Comparison of ENCODE assay signal across 16 cellular contexts in genomic region chr5:134427540-134428041, GRCh38. TPM values are rescaled to one million over a fixed set of nuclear protein-coding genes. Genes with fewer than 3 reads are reported as not detected.
DNase-seq lines count a peak whose midpoint lies in the region.
"Had no signal": no experiment of that assay in that cellular context is flagged by ENCODE, and none has a peak within 500 bp of the region (broad histone marks: within the 10 kb centered on the region; RNA-seq: fewer than 3 reads in every experiment).

No MANE protein-coding gene starts in this region.

- H3K36me3 Mint-ChIP-seq in activated naive CD8-positive, alpha-beta T cell treated with anti-CD3 and anti-CD28 coated beads for 36 hours, result no peaks in the 10 kb centered on the region

- H3K27me3 Mint-ChIP-seq in activated naive CD8-positive, alpha-beta T cell treated with anti-CD3 and anti-CD28 coated beads for 36 hours, result no peaks in the 10 kb centered on the region

- H3K9me3 Mint-ChIP-seq in activated naive CD8-positive, alpha-beta T cell treated with anti-CD3 and anti-CD28 coated beads for 36 hours, result no peaks in the 10 kb centered on the region

- H3K27ac ChIP-seq in caudate nucleus (ENCODE audit: low read depth, low read length), result no peak overlapping the region
- H3K27ac ChIP-seq: 22Rv1 had no signal

- DNase-seq in NCI-H146 (lab: John Stamatoyannopoulos, UW) (peak; percentile 16), NCI-H146 treated with DMSO at 0.1 percent for 48 hours (lab: John Stamatoyannopoulos, UW; ENCODE audit: unreplicated experiment) (no peak), NCI-H1436 treated with DMSO at 0.1 percent for 48 hours (lab: John Stamatoyannopoulos, UW) (peak; percentile 35), iPS DF 4.7 (ENCODE audit: extremely low read depth, low spot score) (peak; percentile 91), renal cortical epithelial cell (ENCODE audit: low read depth) (peak; percentile 45), caudate nucleus (lab: John Stamatoyannopoulos, UW) (no peak), NCI-H2081 treated with DMSO at 0.1 percent for 48 hours (lab: John Stamatoyannopoulos, UW) (no peak)
- no peak for DNase-seq in activated naive CD8-positive, alpha-beta T cell treated with anti-CD3 and anti-CD28 coated beads for 36 hours
- DNase-seq: C1 segment of cervical spinal cord, DMS 273 treated with DMSO at 0.1 percent for 48 hours, Karpas-422, MM.1S, NCI-H1105 treated with DMSO at 0.1 percent for 48 hours, NCI-H446, SHP77 treated with DMSO at 0.1 percent for 48 hours had no signal

- H3K4me1 Mint-ChIP-seq in activated naive CD8-positive, alpha-beta T cell treated with anti-CD3 and anti-CD28 coated beads for 36 hours, result peaks cover 7% of the 10 kb centered on the region

- no peak overlapping the region for H3K4me3 Mint-ChIP-seq in activated naive CD8-positive, alpha-beta T cell treated with anti-CD3 and anti-CD28 coated beads for 36 hours

- H3K27ac Mint-ChIP-seq in activated naive CD8-positive, alpha-beta T cell treated with anti-CD3 and anti-CD28 coated beads for 36 hours, result no peak overlapping the region

RNA-seq across cellular contexts. Expression of gene CDKN2AIPNL, which starts 15.9 kb away (rescaled TPM):
- 13.1 and 33.2 TPM in 2 replicates for total RNA-seq in renal cortical epithelial cell
- total RNA-seq in activated naive CD8-positive, alpha-beta T cell treated with anti-CD3 and anti-CD28 coated beads for 36 hours, result 10 to 100 TPM; 42.6 to 44.5 TPM

RNA-seq across cellular contexts. Expression of gene UBE2B, which starts 56.2 kb away (rescaled TPM):
- total RNA-seq in renal cortical epithelial cell, result 33.2 and 50.5 TPM in 2 replicates
- 10 to 100 TPM; 93.8 to 94.0 TPM for total RNA-seq in activated naive CD8-positive, alpha-beta T cell treated with anti-CD3 and anti-CD28 coated beads for 36 hours

Comparison
In these comparisons a context has a peak if more than half of its experiments do, and no peak if none do; other contexts are left out.
1. DNase-seq: peak in NCI-H146 (single experiment), NCI-H1436 treated with DMSO at 0.1 percent for 48 hours (single experiment), iPS DF 4.7 (single experiment) and renal cortical epithelial cell (single experiment); none in NCI-H146 treated with DMSO at 0.1 percent for 48 hours (single experiment), caudate nucleus (0 of 61), activated naive CD8-positive, alpha-beta T cell treated with anti-CD3 and anti-CD28 coated beads for 36 hours (single experiment) and NCI-H2081 treated with DMSO at 0.1 percent for 48 hours (single experiment).